ENCODE assay signal across 1 cellular context in the genomic region with DNA sequence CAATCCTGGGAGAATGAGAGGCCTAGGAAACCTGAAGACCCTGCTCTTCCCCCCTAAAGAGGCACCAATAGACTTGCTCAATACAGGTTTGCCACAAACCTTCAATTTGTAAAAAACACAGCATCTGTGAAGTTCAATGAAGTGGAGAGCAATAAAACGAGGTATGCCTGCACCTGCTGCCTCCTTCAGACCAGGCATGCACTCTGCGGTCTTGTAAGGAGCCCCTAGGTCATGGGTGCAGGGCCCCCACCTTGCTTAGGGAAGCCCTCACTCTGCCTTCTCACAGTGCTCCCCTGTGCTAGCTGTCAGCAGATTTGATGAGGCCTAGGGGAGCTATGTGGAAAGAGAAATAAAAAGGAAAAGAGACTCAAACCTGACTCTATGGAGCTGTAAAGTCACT.
TF ChIP-seq lines count a peak whose summit lies in the region.

No MANE protein-coding gene starts in this region.

TF ChIP-seq in GM23338, 12 proteins besides CTCF, POLR2A, EP300 and RAD21:
- TF ChIP-seq, protein P1, sequence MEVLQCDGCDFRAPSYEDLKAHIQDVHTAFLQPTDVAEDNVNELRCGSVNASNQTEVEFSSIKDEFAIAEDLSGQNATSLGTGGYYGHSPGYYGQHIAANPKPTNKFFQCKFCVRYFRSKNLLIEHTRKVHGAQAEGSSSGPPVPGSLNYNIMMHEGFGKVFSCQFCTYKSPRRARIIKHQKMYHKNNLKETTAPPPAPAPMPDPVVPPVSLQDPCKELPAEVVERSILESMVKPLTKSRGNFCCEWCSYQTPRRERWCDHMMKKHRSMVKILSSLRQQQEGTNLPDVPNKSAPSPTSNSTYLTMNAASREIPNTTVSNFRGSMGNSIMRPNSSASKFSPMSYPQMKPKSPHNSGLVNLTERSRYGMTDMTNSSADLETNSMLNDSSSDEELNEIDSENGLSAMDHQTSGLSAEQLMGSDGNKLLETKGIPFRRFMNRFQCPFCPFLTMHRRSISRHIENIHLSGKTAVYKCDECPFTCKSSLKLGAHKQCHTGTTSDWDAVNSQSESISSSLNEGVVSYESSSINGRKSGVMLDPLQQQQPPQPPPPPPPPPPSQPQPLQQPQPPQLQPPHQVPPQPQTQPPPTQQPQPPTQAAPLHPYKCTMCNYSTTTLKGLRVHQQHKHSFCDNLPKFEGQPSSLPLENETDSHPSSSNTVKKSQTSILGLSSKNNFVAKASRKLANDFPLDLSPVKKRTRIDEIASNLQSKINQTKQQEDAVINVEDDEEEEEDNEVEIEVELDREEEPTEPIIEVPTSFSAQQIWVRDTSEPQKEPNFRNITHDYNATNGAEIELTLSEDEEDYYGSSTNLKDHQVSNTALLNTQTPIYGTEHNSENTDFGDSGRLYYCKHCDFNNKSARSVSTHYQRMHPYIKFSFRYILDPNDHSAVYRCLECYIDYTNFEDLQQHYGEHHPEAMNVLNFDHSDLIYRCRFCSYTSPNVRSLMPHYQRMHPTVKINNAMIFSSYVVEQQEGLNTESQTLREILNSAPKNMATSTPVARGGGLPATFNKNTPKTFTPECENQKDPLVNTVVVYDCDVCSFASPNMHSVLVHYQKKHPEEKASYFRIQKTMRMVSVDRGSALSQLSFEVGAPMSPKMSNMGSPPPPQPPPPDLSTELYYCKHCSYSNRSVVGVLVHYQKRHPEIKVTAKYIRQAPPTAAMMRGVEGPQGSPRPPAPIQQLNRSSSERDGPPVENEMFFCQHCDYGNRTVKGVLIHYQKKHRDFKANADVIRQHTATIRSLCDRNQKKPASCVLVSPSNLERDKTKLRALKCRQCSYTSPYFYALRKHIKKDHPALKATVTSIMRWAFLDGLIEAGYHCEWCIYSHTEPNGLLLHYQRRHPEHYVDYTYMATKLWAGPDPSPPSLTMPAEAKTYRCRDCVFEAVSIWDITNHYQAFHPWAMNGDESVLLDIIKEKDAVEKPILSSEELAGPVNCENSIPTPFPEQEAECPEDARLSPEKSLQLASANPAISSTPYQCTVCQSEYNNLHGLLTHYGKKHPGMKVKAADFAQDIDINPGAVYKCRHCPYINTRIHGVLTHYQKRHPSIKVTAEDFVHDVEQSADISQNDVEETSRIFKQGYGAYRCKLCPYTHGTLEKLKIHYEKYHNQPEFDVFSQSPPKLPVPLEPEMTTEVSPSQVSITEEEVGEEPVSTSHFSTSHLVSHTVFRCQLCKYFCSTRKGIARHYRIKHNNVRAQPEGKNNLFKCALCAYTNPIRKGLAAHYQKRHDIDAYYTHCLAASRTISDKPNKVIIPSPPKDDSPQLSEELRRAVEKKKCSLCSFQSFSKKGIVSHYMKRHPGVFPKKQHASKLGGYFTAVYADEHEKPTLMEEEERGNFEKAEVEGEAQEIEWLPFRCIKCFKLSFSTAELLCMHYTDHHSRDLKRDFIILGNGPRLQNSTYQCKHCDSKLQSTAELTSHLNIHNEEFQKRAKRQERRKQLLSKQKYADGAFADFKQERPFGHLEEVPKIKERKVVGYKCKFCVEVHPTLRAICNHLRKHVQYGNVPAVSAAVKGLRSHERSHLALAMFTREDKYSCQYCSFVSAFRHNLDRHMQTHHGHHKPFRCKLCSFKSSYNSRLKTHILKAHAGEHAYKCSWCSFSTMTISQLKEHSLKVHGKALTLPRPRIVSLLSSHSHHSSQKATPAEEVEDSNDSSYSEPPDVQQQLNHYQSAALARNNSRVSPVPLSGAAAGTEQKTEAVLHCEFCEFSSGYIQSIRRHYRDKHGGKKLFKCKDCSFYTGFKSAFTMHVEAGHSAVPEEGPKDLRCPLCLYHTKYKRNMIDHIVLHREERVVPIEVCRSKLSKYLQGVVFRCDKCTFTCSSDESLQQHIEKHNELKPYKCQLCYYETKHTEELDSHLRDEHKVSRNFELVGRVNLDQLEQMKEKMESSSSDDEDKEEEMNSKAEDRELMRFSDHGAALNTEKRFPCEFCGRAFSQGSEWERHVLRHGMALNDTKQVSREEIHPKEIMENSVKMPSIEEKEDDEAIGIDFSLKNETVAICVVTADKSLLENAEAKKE (CRISPR knock-in tag; IDR thresholded peaks at IDR 0.05), result no peak
- TF ChIP-seq CREB1 (CRISPR knock-in tag; IDR thresholded peaks at IDR 0.05; ENCODE audit: low read depth), result no peak
- TF ChIP-seq ZNF114 (CRISPR knock-in tag; IDR thresholded peaks at IDR 0.05), result no peak
- no peak for TF ChIP-seq POLR2AphosphoS5 (IDR thresholded peaks at IDR 0.05; ENCODE audit: low read depth)
- TF ChIP-seq EZH2phosphoT487 (IDR thresholded peaks at IDR 0.05; ENCODE audit: unreplicated experiment), result no peak
- TF ChIP-seq NANOG (IDR thresholded peaks at IDR 0.05; ENCODE audit: borderline replicate concordance), result no peak
- no peak for TF ChIP-seq JUNB (IDR thresholded peaks at IDR 0.05; ENCODE audit: unreplicated experiment)
- no peak for TF ChIP-seq ZNF331 (CRISPR knock-in tag; IDR thresholded peaks at IDR 0.05; ENCODE audit: low read depth)
